7 cellular contexts compared by ENCODE assay signal in the genomic region with DNA sequence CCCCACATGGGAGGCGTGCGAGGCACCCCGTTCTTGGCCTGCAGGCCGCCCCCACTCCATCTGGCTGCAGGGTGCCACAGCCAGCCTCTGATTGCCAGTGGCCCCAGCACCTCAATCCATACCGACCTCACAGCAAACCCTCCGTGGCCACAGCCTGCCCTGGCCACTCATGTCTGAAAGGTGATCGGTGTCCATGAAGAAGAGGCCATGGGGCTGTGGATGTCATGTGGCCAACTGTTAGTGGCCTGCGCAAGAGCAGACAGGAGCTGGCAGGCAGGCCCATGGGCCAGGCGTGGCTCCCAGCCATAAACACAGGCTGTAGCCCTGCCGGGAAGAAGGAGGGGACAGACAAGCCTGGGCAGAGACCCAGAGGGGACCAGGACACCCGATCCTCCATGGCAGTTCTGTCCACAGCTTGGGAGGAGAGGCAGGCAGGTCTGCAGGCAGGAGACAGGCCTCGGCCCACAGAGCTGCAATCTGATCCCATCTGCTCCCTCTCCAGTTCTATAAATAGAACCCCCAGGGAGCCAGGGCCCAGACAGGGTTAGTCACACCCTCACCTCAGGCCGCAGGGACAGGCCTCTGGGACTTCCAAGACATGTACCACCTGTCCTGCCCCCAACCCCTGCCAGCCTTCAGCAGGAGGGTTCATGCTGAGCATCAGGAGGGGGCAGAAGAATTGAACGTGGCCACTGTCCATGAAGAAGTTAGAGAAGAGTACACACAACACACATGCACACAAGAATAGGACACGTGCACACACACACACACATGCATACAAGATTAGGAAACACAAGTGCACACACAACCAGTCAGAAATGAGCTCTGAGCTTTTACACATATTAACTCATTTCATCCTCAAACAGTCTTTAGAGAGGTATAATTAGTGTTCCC. TPM values are rescaled to one million over a fixed set of nuclear protein-coding genes. Genes with fewer than 3 reads are reported as not detected.
DNase-seq lines count a peak whose midpoint lies in the region; ATAC-seq and TF ChIP-seq lines count a peak whose summit lies in the region.

No MANE protein-coding gene starts in this region.

- dilution Hi-C loops in IMR-90 (cut with HindIII; ENCODE audit: low sequenced_read_pairs, unreplicated experiment), result no loop called here

- peak overlapping the region; percentile 88 for H2BK120ac ChIP-seq in IMR-90 (ENCODE audit: low read depth, low read length)

- WGBS in IMR-90 (ENCODE audit: extremely low coverage in 2 of 2, insufficient read length in 1 of 2), 2 experiments, result 54% methylated on average over 4 of the region's 15 CpGs; no CpG with 5 or more reads in 1 of the 2 experiments
- whole genome bisulfite sequencing in testis, 2 donors, result 64 to 75% methylated on average over 12 to 15 of the region's 15 CpGs

- 0 out of 2 replicates have a peak, but pooled peaks have one; percentile 11 for TF ChIP-seq RAD21 in IMR-90 (IDR thresholded peaks at IDR 0.05; ENCODE audit: low read length)

- H3K23ac ChIP-seq in IMR-90 (ENCODE audit: low read depth, low read length), result peak overlapping the region; percentile 71; the same call in 1 of the 2 replicates

- TF ChIP-seq CTCF in IMR-90 (conservative IDR thresholded peaks at IDR 0.05; ENCODE audit: low read depth, low read length) (no peak), testis (IDR thresholded peaks at IDR 0.05) (no peak)

- intact Hi-C loops in IMR-90 (cut with micrococcal nuclease) (no loop called here), left ventricle myocardium superior (cut with micrococcal nuclease) (no loop called here), testis (cut with DNase I; ENCODE audit: low total_unique reads) (no loop called here)

- BruUV-seq in IMR-90 (replicated peaks; lab: Mats Ljungman, UMichigan), result no TSS peak

- peak overlapping the region; percentile 86; the same call in 1 of the 2 replicates for H2AK5ac ChIP-seq in IMR-90 (ENCODE audit: low read depth, low read length)

- H3K18ac ChIP-seq in IMR-90 (ENCODE audit: low read depth, low read length), result peak overlapping the region; percentile 21

- H2BK20ac ChIP-seq in IMR-90 (ENCODE audit: low read depth, low read length), result peak overlapping the region; percentile 85

- peak overlapping the region; percentile 77 for H2BK5ac ChIP-seq in IMR-90 (ENCODE audit: low read depth, low read length, poor library complexity, severe bottlenecking)

- ATAC-seq in IMR-90 (ENCODE audit: low read depth) (peak; percentile 91), left ventricle myocardium superior (peak; percentile 96), GM18909 (IDR thresholded peaks at IDR 0.05; ENCODE audit: poor library complexity, unreplicated experiment) (no peak)

- peak overlapping the region; percentile 21; the same call in 1 of the 2 replicates for H3K4me2 ChIP-seq in IMR-90 (ENCODE audit: low read depth, low read length)

- H3K9me3 ChIP-seq in IMR-90 (ENCODE audit: control insufficient read depth, insufficient read depth, low read length), result no peaks in the 10 kb centered on the region
- no peaks in the 10 kb centered on the region; the same call in 1 of the 2 replicates for H3K9me3 ChIP-seq in SJSA1 (replicated peaks)
- no peaks in the 10 kb centered on the region for H3K9me3 ChIP-seq in testis

- H3K27ac ChIP-seq in IMR-90 (ENCODE audit: insufficient read depth, low read length) (peak overlapping the region; percentile 59), SJSA1 (peak overlapping the region; percentile 39), testis (no peak overlapping the region)

- CTCF ChIA-PET in IMR-90 (lab: Yijun Ruan, JAX), result no interaction called here

- H3K14ac ChIP-seq in IMR-90 (replicated peaks; ENCODE audit: low read depth, low read length), result peak overlapping the region; percentile 57

- H3K4me1 ChIP-seq in IMR-90 (ENCODE audit: control insufficient read depth, insufficient read depth, low read length), result peaks cover 10% of the 10 kb centered on the region
- peaks cover 17% of the 10 kb centered on the region for H3K4me1 ChIP-seq in SJSA1 (replicated peaks)
- H3K4me1 ChIP-seq in testis, result peaks cover 7% of the 10 kb centered on the region

- H3K4ac ChIP-seq in IMR-90 (ENCODE audit: low read depth, low read length), result peak overlapping the region; percentile 90

- H3K4me3 ChIP-seq in IMR-90 (ENCODE audit: insufficient read depth, low read depth, low read length), result no peak overlapping the region
- no peak overlapping the region for H3K4me3 ChIP-seq in SJSA1
- H3K4me3 ChIP-seq in testis, result no peak overlapping the region

- peak; percentile 83 for DNase-seq in IMR-90
- peak; percentile 47 to 59 for DNase-seq in SJSA1 (ENCODE audit: low read depth in 1 of 2, low spot score in 2 of 2)
- peak; percentile 82 for DNase-seq in left ventricle myocardium superior
- peak; percentile 19 for DNase-seq in testis
- DNase-seq in SIG-M5 treated with dmso at 0.1 percent for 504 hours (lab: John Stamatoyannopoulos, UW; ENCODE audit: unreplicated experiment), result no peak
- DNase-seq in OCI-M1 (lab: John Stamatoyannopoulos, UW), result no peak

- peak overlapping the region; percentile 77 for H4K91ac ChIP-seq in IMR-90 (ENCODE audit: insufficient read depth, low read depth, low read length)

- in situ Hi-C loops in IMR-90 (cut with MboI; ENCODE audit: low sequenced_read_pairs), result loop anchor here (25.0 kb wide), 1 partner anchor 997 kb away; no protein-coding TSS in a partner anchor

- H2AFZ ChIP-seq in IMR-90 (replicated peaks; ENCODE audit: low read length, poor library complexity), result peak overlapping the region; percentile 83

- H3K27me3 ChIP-seq in IMR-90 (ENCODE audit: control insufficient read depth, insufficient read depth, low read length) (no peaks in the 10 kb centered on the region), SJSA1 (replicated peaks) (no peaks in the 10 kb centered on the region), testis (no peaks in the 10 kb centered on the region)

- peak overlapping the region; percentile 76 to 84; a peak in 3 of 4 replicates for H4K8ac ChIP-seq in IMR-90 (ENCODE audit: low read depth in 2 of 2, low read length in 2 of 2)

- H3K36me3 ChIP-seq in IMR-90 (ENCODE audit: control insufficient read depth, insufficient read depth, low read length), result peaks cover under 1% of the 10 kb centered on the region; the same call in 1 of the 2 replicates
- peaks cover 15% of the 10 kb centered on the region for H3K36me3 ChIP-seq in SJSA1
- no peaks in the 10 kb centered on the region for H3K36me3 ChIP-seq in testis (ENCODE audit: low read depth, missing control alignments)

- H3K79me1 ChIP-seq in IMR-90 (ENCODE audit: low read depth in 1 of 2, low read length in 2 of 2), result peaks cover 0 to 33% of the 10 kb centered on the region in 2 experiments; a peak in 2 of 4 replicates

- H2AK9ac ChIP-seq in IMR-90 (replicated peaks; ENCODE audit: low read depth, low read length, poor library complexity), result peak overlapping the region; percentile 80

- peak overlapping the region; percentile 24; the same call in 1 of the 2 replicates for H3K9ac ChIP-seq in IMR-90 (ENCODE audit: low read depth, low read length)

- peaks cover 4% of the 10 kb centered on the region for H4K20me1 ChIP-seq in IMR-90 (ENCODE audit: insufficient read depth, low read length)

- H3K56ac ChIP-seq in IMR-90 (ENCODE audit: extremely low read depth, insufficient read depth, low read length), result no peak overlapping the region

- peaks cover 14% of the 10 kb centered on the region for H3K9me1 ChIP-seq in IMR-90 (ENCODE audit: insufficient read depth, low read length)

- POLR2A ChIA-PET in IMR-90 (lab: Charles Lee; ENCODE audit: unreplicated experiment), result no interaction called here

- TF ChIP-seq POLR2A in IMR-90 (IDR thresholded peaks at IDR 0.05; ENCODE audit: low read depth, low read length) (no peak), testis (IDR thresholded peaks at IDR 0.05) (no peak)

- 0 out of 2 replicates have a peak overlapping the region, but pooled peaks have one; percentile 33 for H4K5ac ChIP-seq in IMR-90 (ENCODE audit: low read depth, low read length)

- peak overlapping the region; percentile 51; the same call in 1 of the 3 replicates for H2BK15ac ChIP-seq in IMR-90 (ENCODE audit: low read depth, low read length)

TF ChIP-seq in IMR-90, 13 proteins besides CTCF, POLR2A, EP300 and RAD21:
- TF ChIP-seq MAZ (IDR thresholded peaks at IDR 0.05; ENCODE audit: borderline replicate concordance, low read depth, low read length), result peak; percentile 58; the same call in 1 of the 2 replicates
- TF ChIP-seq FOS (IDR thresholded peaks at IDR 0.05; ENCODE audit: low read depth, low read length), result peak; percentile 10; the same call in 1 of the 2 replicates
- TF ChIP-seq BHLHE40 (IDR thresholded peaks at IDR 0.05; ENCODE audit: low read depth, low read length), result no peak

RNA-seq across cellular contexts. Expression of a gene that starts 16.9 kb away (rescaled TPM):
- 18.9 and 19.4 TPM in 2 replicates for total RNA-seq in IMR-90 (2012; rRNA removed)
- 43.9 and 46.6 TPM in 2 replicates for polyA plus RNA-seq in IMR-90 (2012; rRNA removed)
- 19.1 and 50.3 TPM in 2 replicates for polyA plus RNA-seq in IMR-90 (2012; cell fraction: cytosol; rRNA removed)
- 35.5 and 93.9 TPM in 2 replicates for polyA plus RNA-seq in IMR-90 (2012; cell fraction: nucleus; rRNA removed; ENCODE audit: low replicate concordance)
- 19.3 and 33.2 TPM in 2 replicates for total RNA-seq in SJSA1 (2014; rRNA removed; shearing (Covaris generic))
- 11.8 TPM for total RNA-seq in left ventricle myocardium superior
- 10 to 100 TPM in 1 of 2 donors, 1 to 10 TPM in 1; 5.1 to 11.9 TPM for total RNA-seq in testis
- polyA plus RNA-seq in testis (ENCODE audit: insufficient read depth, low read depth, low replicate concordance), result 5.6 TPM

Comparison
In these comparisons a context has a peak if more than half of its experiments do, and no peak if none do; other contexts are left out.
1. DNase-seq: peak in IMR-90 (single experiment), SJSA1 (2 of 2), left ventricle myocardium superior (single experiment) and testis (single experiment); none in SIG-M5 treated with dmso at 0.1 percent for 504 hours (single experiment) and OCI-M1 (single experiment).
2. H3K27ac ChIP-seq: peak in IMR-90 (single experiment) and SJSA1 (single experiment); none in testis (0 of 2).